Comparison of ENCODE assay signal across 13 cellular contexts in the genomic region with DNA sequence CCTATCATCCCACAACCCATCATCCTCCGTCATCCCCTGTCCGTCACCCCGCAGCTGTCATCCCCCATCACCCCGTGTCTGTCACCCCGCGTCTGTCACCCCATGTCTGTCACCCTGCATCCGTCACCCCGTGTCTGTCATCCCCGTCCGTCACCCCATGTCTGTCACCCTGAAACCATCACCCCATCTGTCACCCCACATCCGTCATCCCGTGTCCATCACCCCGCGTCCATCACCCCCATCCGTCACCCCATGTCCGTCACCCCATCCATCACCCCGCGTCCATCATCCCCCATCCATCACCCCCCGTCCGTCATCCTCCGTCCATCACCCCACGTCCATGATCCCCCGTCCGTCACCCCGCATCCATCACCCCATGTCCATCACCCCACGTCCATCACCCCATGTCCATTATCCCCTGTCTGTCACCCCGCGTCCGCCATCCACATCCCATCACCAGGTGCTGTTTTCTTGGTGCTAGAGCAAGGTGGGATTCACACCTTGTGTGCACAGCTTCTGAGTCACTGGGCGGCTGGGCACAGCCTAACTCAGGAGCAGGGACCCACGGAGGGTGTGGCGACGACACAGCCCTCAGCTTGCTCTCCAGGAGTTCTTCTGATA. TPM values are rescaled to one million over a fixed set of nuclear protein-coding genes. Genes with fewer than 3 reads are reported as not detected.
A peak's percentile ranks its signal among the peaks of the same experiment; 100 is the strongest.
DNase-seq lines count a peak whose midpoint lies in the region; FAIRE-seq and TF ChIP-seq lines count a peak whose summit lies in the region.
"Had no signal": no experiment of that assay in that cellular context is flagged by ENCODE, and none has a peak within 500 bp of the region (broad histone marks: within the 10 kb centered on the region; RNA-seq: fewer than 3 reads in every experiment).

No MANE protein-coding gene starts in this region.

- H3K4me2 ChIP-seq in endothelial cell of umbilical vein (ENCODE audit: insufficient read depth, low read length) (no peak overlapping the region), trophoblast cell (ENCODE audit: low read length) (no peak overlapping the region)

- no peaks in the 10 kb centered on the region for H3K9me3 ChIP-seq in SJCRH30 (replicated peaks)
- H3K9me3 ChIP-seq in endothelial cell of umbilical vein (replicated peaks; ENCODE audit: control insufficient read depth, insufficient read depth, low read length): no peaks in the 10 kb centered on the region
- H3K9me3 ChIP-seq in trophoblast cell (ENCODE audit: insufficient read depth, low read depth, low read length): peaks cover 4% of the 10 kb centered on the region
- H3K9me3 ChIP-seq: breast epithelium, MG63 had no signal

- peak overlapping the region; percentile 8 for H4K91ac ChIP-seq in trophoblast cell (ENCODE audit: low read depth, low read length)

- no peak overlapping the region for H3K23ac ChIP-seq in trophoblast cell (ENCODE audit: low read length)

- peaks cover 30 to 48% of the 10 kb centered on the region in 2 donors for H3K36me3 Mint-ChIP-seq in CD14-positive monocyte
- H3K36me3 Mint-ChIP-seq: mesothelial cell of epicardium had no signal

- dilution Hi-C loops in endothelial cell of umbilical vein (cut with MboI; ENCODE audit: extremely low pct_ligation_motif_present, low sequenced_read_pairs): no loop called here

- TF ChIP-seq CTCF in CD14-positive monocyte (IDR thresholded peaks at IDR 0.05) (no peak), endothelial cell of umbilical vein (IDR thresholded peaks at IDR 0.05; ENCODE audit: extremely low read depth in 1 of 2, insufficient read depth in 1 of 2, low read depth in 1 of 2, low read length in 2 of 2) (no peak)

- peak overlapping the region in 2 of 7 donors; percentile 21 to 56 for H3K27ac Mint-ChIP-seq in CD14-positive monocyte
- H3K27ac Mint-ChIP-seq: mesothelial cell of epicardium had no signal

- H3K4me1 ChIP-seq in SJCRH30 (peaks cover 53% of the 10 kb centered on the region), endothelial cell of umbilical vein (ENCODE audit: control insufficient read depth, extremely low read depth, insufficient read depth, low read length) (peaks cover 26% of the 10 kb centered on the region), trophoblast cell (ENCODE audit: control insufficient read depth in 1 of 2, insufficient read depth in 2 of 2, low read length in 2 of 2) (peaks cover 57 to 61% of the 10 kb centered on the region in 2 experiments)
- H3K4me1 ChIP-seq: breast epithelium had no signal

- H3K18ac ChIP-seq in trophoblast cell (ENCODE audit: low read length): peak overlapping the region; percentile 21

- H3K4me3 Mint-ChIP-seq in CD14-positive monocyte: no peak overlapping the region
- H3K4me3 Mint-ChIP-seq: mesothelial cell of epicardium had no signal

- H2AFZ ChIP-seq in endothelial cell of umbilical vein (ENCODE audit: low read depth, low read length) (no peak overlapping the region), trophoblast cell (ENCODE audit: insufficient read depth, low read length, poor library complexity) (no peak overlapping the region)

- H3K79me2 ChIP-seq in endothelial cell of umbilical vein (ENCODE audit: control insufficient read depth, insufficient read depth, low read length) (peaks cover 94% of the 10 kb centered on the region), trophoblast cell (ENCODE audit: control insufficient read depth, insufficient read depth, low read length, poor library complexity) (peaks cover 2% of the 10 kb centered on the region)

- H3K36me3 ChIP-seq in SJCRH30 (no peaks in the 10 kb centered on the region), endothelial cell of umbilical vein (ENCODE audit: control insufficient read depth in 2 of 2, extremely low read depth in 1 of 2, insufficient read depth in 2 of 2, low read length in 2 of 2) (peaks cover 0 to 9% of the 10 kb centered on the region in 2 experiments), trophoblast cell (ENCODE audit: control insufficient read depth in 1 of 2, insufficient read depth in 2 of 2, low read length in 2 of 2) (peaks cover 2 to 3% of the 10 kb centered on the region in 2 experiments)
- H3K36me3 ChIP-seq: breast epithelium had no signal

- DNase-seq in CD14-positive monocyte (ENCODE audit: low spot score): peak; percentile 35
- DNase-seq in SJCRH30: no peak
- no peak for DNase-seq in endothelial cell of umbilical vein (ENCODE audit: low read depth, low spot score)
- no peak for DNase-seq in trophoblast cell
- DNase-seq in NCI-H446 treated with DMSO at 0.1 percent for 48 hours (lab: John Stamatoyannopoulos, UW): no peak
- no peak for DNase-seq in erythroblast (lab: John Stamatoyannopoulos, UW)
- no peak for DNase-seq in OCI-M1 (lab: John Stamatoyannopoulos, UW)
- no peak for DNase-seq in SKM-1 treated with dmso at 0.1 percent for 144 hours (lab: John Stamatoyannopoulos, UW; ENCODE audit: unreplicated experiment)
- DNase-seq: Calu3, foreskin melanocyte had no signal

- H2BK5ac ChIP-seq in trophoblast cell (ENCODE audit: low read depth, low read length, poor library complexity): no peak overlapping the region

- H3K27ac ChIP-seq in SJCRH30: peak overlapping the region; percentile 96
- H3K27ac ChIP-seq in endothelial cell of umbilical vein (ENCODE audit: insufficient read depth, low read depth, low read length): peak overlapping the region; percentile 43
- no peak overlapping the region for H3K27ac ChIP-seq in trophoblast cell (ENCODE audit: low read depth, low read length)

- peaks cover 30% of the 10 kb centered on the region for H3K4me1 Mint-ChIP-seq in CD14-positive monocyte

- H2BK120ac ChIP-seq in trophoblast cell (ENCODE audit: insufficient read depth, low read length, poor library complexity): no peak overlapping the region

- no peak overlapping the region for H2AK5ac ChIP-seq in trophoblast cell (ENCODE audit: low read length)

- H3K27me3 ChIP-seq in SJCRH30: no peaks in the 10 kb centered on the region
- no peaks in the 10 kb centered on the region for H3K27me3 ChIP-seq in endothelial cell of umbilical vein (ENCODE audit: control insufficient read depth in 2 of 2, insufficient read depth in 2 of 2, low read length in 2 of 2)
- H3K27me3 ChIP-seq in trophoblast cell (ENCODE audit: insufficient read depth, low read length): no peaks in the 10 kb centered on the region
- H3K27me3 ChIP-seq: breast epithelium, MG63 had no signal

- peaks cover 18% of the 10 kb centered on the region for H3K79me1 ChIP-seq in trophoblast cell (ENCODE audit: low read length)

- FAIRE-seq in endothelial cell of umbilical vein (lab: Jason Lieb, UNC): no peak

- no peak overlapping the region for H4K12ac ChIP-seq in trophoblast cell (ENCODE audit: low read depth, low read length)

- no peak overlapping the region for H3K9ac ChIP-seq in endothelial cell of umbilical vein (replicated peaks; ENCODE audit: extremely low read depth, insufficient read depth, low read length)
- no peak overlapping the region for H3K9ac ChIP-seq in trophoblast cell (ENCODE audit: low read length)

- intact Hi-C loops in CD14-positive monocyte (cut with micrococcal nuclease): no loop called here
- intact Hi-C loops in endothelial cell of umbilical vein (cut with micrococcal nuclease): no loop called here

- H3K9me1 ChIP-seq in endothelial cell of umbilical vein (replicated peaks; ENCODE audit: control insufficient read depth, extremely low read depth, insufficient read depth, low read length): no peaks in the 10 kb centered on the region

- peak overlapping the region; percentile 27; the same call in 1 of the 2 replicates for H3K4me3 ChIP-seq in SJCRH30
- no peak overlapping the region for H3K4me3 ChIP-seq in endothelial cell of umbilical vein (replicated peaks in 1 of 3; ENCODE audit: insufficient read depth in 1 of 3, low read depth in 1 of 3, low read length in 3 of 3)
- H3K4me3 ChIP-seq in trophoblast cell (ENCODE audit: low read depth, low read length): no peak overlapping the region
- H3K4me3 ChIP-seq: breast epithelium, MG63 had no signal

- WGBS in trophoblast cell (ENCODE audit: extremely low coverage, insufficient coverage, insufficient read length): 100% methylated on average over 15 of the region's 33 CpGs

- POLR2A ChIA-PET in endothelial cell of umbilical vein (lab: Charles Lee): no interaction called here

- no TSS peak for BruUV-seq in endothelial cell of umbilical vein (replicated peaks; lab: Mats Ljungman, UMichigan)

- CTCF ChIA-PET in endothelial cell of umbilical vein (lab: Charles Lee): no interaction called here

- peaks cover 0 to 4% (median 3%) of the 10 kb centered on the region in 3 donors for H3K27me3 Mint-ChIP-seq in CD14-positive monocyte (ENCODE audit: low read depth in 3 of 3)

- no peak overlapping the region for H3K4ac ChIP-seq in trophoblast cell (ENCODE audit: low read depth, low read length)

- no peak overlapping the region for H4K8ac ChIP-seq in trophoblast cell (ENCODE audit: low read depth, low read length)

- no peaks in the 10 kb centered on the region for H4K20me1 ChIP-seq in endothelial cell of umbilical vein (replicated peaks; ENCODE audit: control insufficient read depth, extremely low read depth, insufficient read depth, low read length)

- no peak for TF ChIP-seq POLR2A in endothelial cell of umbilical vein (IDR thresholded peaks at IDR 0.05; ENCODE audit: low read depth, low read length)
- TF ChIP-seq POLR2A in erythroblast (IDR thresholded peaks at IDR 0.05; ENCODE audit: low read length): no peak

- H3K9me3 Mint-ChIP-seq in CD14-positive monocyte: peaks cover 0 to under 1% (median 0%) of the 10 kb centered on the region in 7 donors
- H3K9me3 Mint-ChIP-seq: mesothelial cell of epicardium had no signal

- H3K14ac ChIP-seq in trophoblast cell (ENCODE audit: low read length): no peak overlapping the region

- H2BK12ac ChIP-seq in trophoblast cell (ENCODE audit: low read length): no peak overlapping the region

TF ChIP-seq in endothelial cell of umbilical vein, 7 proteins besides CTCF, POLR2A, EP300 and RAD21 (continues in another document):
- TF ChIP-seq POLR2AphosphoS5 (IDR thresholded peaks at IDR 0.05; ENCODE audit: insufficient read depth, low read depth, low read length) (no peak), MYC (IDR thresholded peaks at IDR 0.05; ENCODE audit: low read depth, low read length) (no peak), FOS (IDR thresholded peaks at IDR 0.05; ENCODE audit: borderline replicate concordance, insufficient read depth, low read length) (no peak), EZH2 (IDR thresholded peaks at IDR 0.05; ENCODE audit: borderline replicate concordance, low read depth, low read length, severe bottlenecking) (no peak)

RNA-seq across cellular contexts. Expression of a gene that starts 24.2 kb away (rescaled TPM):
- 10 to 100 TPM in 1 of 2 donors, 1 to 10 TPM in 1; 9.0 to 16.6 TPM for polyA plus RNA-seq in CD14-positive monocyte
- 18.6 and 20.5 TPM in 2 replicates for total RNA-seq in SJCRH30 (2014; rRNA removed; shearing (Covaris generic))
- total RNA-seq in endothelial cell of umbilical vein: 51.2 and 53.8 TPM in 2 replicates
- 22.5 and 26.5 TPM in 2 replicates for polyA plus RNA-seq in endothelial cell of umbilical vein
- 35.6 and 36.3 TPM in 2 replicates for polyA plus RNA-seq in endothelial cell of umbilical vein (2011; cell fraction: cytosol; rRNA removed)
- 51.2 and 56.7 TPM in 2 replicates for polyA plus RNA-seq in endothelial cell of umbilical vein (2011; cell fraction: nucleus; rRNA removed)
- 41.1 and 42.8 TPM in 2 replicates for polyA plus RNA-seq in endothelial cell of umbilical vein (2012)
- polyA minus RNA-seq in endothelial cell of umbilical vein: 34.5 and 39.0 TPM in 2 replicates
- polyA minus RNA-seq in endothelial cell of umbilical vein (2011; cell fraction: cytosol; rRNA and poly(A)+ RNA removed): 5.5 TPM
- 20.8 and 28.6 TPM in 2 replicates for polyA minus RNA-seq in endothelial cell of umbilical vein (2011; cell fraction: nucleus; rRNA and poly(A)+ RNA removed)
- polyA plus RNA-seq in trophoblast cell (2013): 12.8 and 13.0 TPM in 2 replicates
